Comparison of ENCODE assay signal across 8 cellular contexts in genomic region chr2:25342372-25343186, GRCh38. TPM values are rescaled to one million over a fixed set of nuclear protein-coding genes. Genes with fewer than 3 reads are reported as not detected.
A peak's percentile ranks its signal among the peaks of the same experiment; 100 is the strongest.
DNase-seq lines count a peak whose midpoint lies in the region; ATAC-seq, FAIRE-seq and TF ChIP-seq lines count a peak whose summit lies in the region.

No MANE protein-coding gene starts in this region.

- H3K27ac ChIP-seq in BLaER1, result peak overlapping the region; percentile 89
- H3K27ac ChIP-seq in lung (ENCODE audit: low read depth in 1 of 2, low read length in 1 of 2), result peak overlapping the region; percentile 66 to 88

- H3K36me3 ChIP-seq in BLaER1, result 0 out of 2 replicates have a peak, but pooled peaks cover 9% of the 10 kb centered on the region
- peaks cover 0 to 3% of the 10 kb centered on the region in 2 donors for H3K36me3 ChIP-seq in lung (ENCODE audit: control insufficient read depth in 2 of 2, insufficient read depth in 2 of 2, low read length in 2 of 2)

- peak overlapping the region; percentile 94 for H3K4me3 ChIP-seq in BLaER1
- H3K4me3 ChIP-seq in lung, result peak overlapping the region; percentile 66

- H3K9me3 ChIP-seq in BLaER1 (no peaks in the 10 kb centered on the region), lung (ENCODE audit: control insufficient read depth in 2 of 2, insufficient read depth in 1 of 2, low read length in 1 of 2) (no peaks in the 10 kb centered on the region)

- peak; percentile 86 for FAIRE-seq in GM19239 (lab: Jason Lieb, UNC)

- H3K9ac ChIP-seq in BLaER1, result peak overlapping the region; percentile 89

- WGBS in lung, 2 donors, result 18 to 24% methylated on average over 38 to 45 of the region's 45 CpGs

- H3K27me3 ChIP-seq in BLaER1 (no peaks in the 10 kb centered on the region), lung (ENCODE audit: control insufficient read depth, insufficient read depth) (no peaks in the 10 kb centered on the region)

- DNase-seq in GM19239 (ENCODE audit: insufficient read length, low spot score) (peak; percentile 96), NCI-H748 treated with DMSO at 0.1 percent for 48 hours (lab: John Stamatoyannopoulos, UW) (peak; percentile 48), lung (ENCODE audit: low spot score) (peak; percentile 77)
- peak; percentile 46 to 70 for DNase-seq in activated CD8-positive, alpha-beta memory T cell treated with anti-CD3 and anti-CD28 coated beads for 1 hour (ENCODE audit: extremely low read depth in 1 of 2, low read depth in 1 of 2)
- DNase-seq in effector CD8-positive, alpha-beta T cell (lab: John Stamatoyannopoulos, UW), result peak; percentile 65
- peak; percentile 37 to 69 (median 52) for DNase-seq in stimulated activated CD4-positive, alpha-beta T cell treated with anti-CD3 and anti-CD28 coated beads, TNF-alpha, amount 100 ng/mL, for 1 hour (ENCODE audit: low read depth in 3 of 3, low spot score in 1 of 3)

- peak; percentile 90 for TF ChIP-seq CTCF in lung (IDR thresholded peaks at IDR 0.05; ENCODE audit: control extremely low read depth, extremely low read depth)

- ATAC-seq in HG03439 (IDR thresholded peaks at IDR 0.05; ENCODE audit: unreplicated experiment) (peak; percentile 75), lung (ENCODE audit: insufficient read depth, low FRiP score) (peak; percentile 83)

- H3K4me2 ChIP-seq in BLaER1, result peak overlapping the region; percentile 81

- H3K4me1 ChIP-seq in BLaER1 (peaks cover 37% of the 10 kb centered on the region), lung (ENCODE audit: control insufficient read depth in 2 of 2, insufficient read depth in 2 of 2, low read length in 2 of 2) (peaks cover 0 to 15% of the 10 kb centered on the region in 2 donors)

- H4K20me1 ChIP-seq in BLaER1, result peaks cover 27% of the 10 kb centered on the region

RNA-seq across cellular contexts. Expression of gene DNMT3A, which starts 0.9 kb away (rescaled TPM):
- 10 to 100 TPM; 41.2 to 61.0 TPM for total RNA-seq in lung
- 10 to 100 TPM in 1 of 2 donors, 1 to 10 TPM in 1; 9.2 to 12.6 TPM for polyA plus RNA-seq in lung

Comparison
In these comparisons a context has a peak if more than half of its experiments do, and no peak if none do; other contexts are left out.
1. Peak in every context shown above with its lines: DNase-seq, ATAC-seq, H3K4me3 ChIP-seq and H3K27ac ChIP-seq.